ENCODE assay signal across 22 cellular contexts in genomic region chr16:85989376-85989775, GRCh38.
DNase-seq lines count a peak whose midpoint lies in the region; ATAC-seq, FAIRE-seq and TF ChIP-seq lines count a peak whose summit lies in the region.
"Had no signal": no experiment of that assay in that cellular context is flagged by ENCODE, and none has a peak within 500 bp of the region (broad histone marks: within the 10 kb centered on the region; RNA-seq: fewer than 3 reads in every experiment).

No MANE protein-coding gene starts in this region.

- H3K36me3 Mint-ChIP-seq in activated T-cell treated with anti-CD3 and anti-CD28 coated beads, Interleukin-2, amount 50 U/mL, for 24 hours (ENCODE audit: low read depth), result no peaks in the 10 kb centered on the region
- H3K36me3 Mint-ChIP-seq in activated T-helper 2 cell treated with anti-CD3 and anti-CD28 coated beads, Interferon-gamma antibody, Interleukin-2, Interleukin-4, amounts not matched to agents 10 μg/mL and 5 μg/mL and 100 μg/mL, durations not matched to agents 14 hours and 24 hours and 36 hours (ENCODE audit: low read depth), result no peaks in the 10 kb centered on the region

- H3K4me1 Mint-ChIP-seq in activated T-cell treated with anti-CD3 and anti-CD28 coated beads, Interleukin-2, amount 50 U/mL, for 24 hours (ENCODE audit: low read depth), result peaks cover 90% of the 10 kb centered on the region
- peaks cover 50% of the 10 kb centered on the region for H3K4me1 Mint-ChIP-seq in activated T-helper 2 cell treated with anti-CD3 and anti-CD28 coated beads, Interferon-gamma antibody, Interleukin-2, Interleukin-4, amounts not matched to agents 10 μg/mL and 5 μg/mL and 100 μg/mL, durations not matched to agents 14 hours and 24 hours and 36 hours (ENCODE audit: low read depth)

- in situ Hi-C loops in ACHN (cut with HindIII; ENCODE audit: low pct_ligation_motif_present, low pct_unique_long_range_greater_than_20kb, low sequenced_read_pairs), result no loop called here

- ATAC-seq in sciatic nerve, result no peak
- no peak for ATAC-seq in HG03025 (IDR thresholded peaks at IDR 0.05; ENCODE audit: low FRiP score, unreplicated experiment)
- ATAC-seq: right lobe of liver had no signal

- intact Hi-C loops in activated T-helper 2 cell treated with anti-CD3 and anti-CD28 coated beads, Interferon-gamma antibody, Interleukin-2, Interleukin-4, amounts not matched to agents 10 μg/mL and 5 μg/mL and 100 μg/mL, durations not matched to agents 14 hours and 24 hours and 36 hours (cut with micrococcal nuclease), result loop anchor here (2.0 to 5.0 kb wide), 2 partner anchors 27 to 102 kb away; no protein-coding TSS in a partner anchor
- intact Hi-C loops in sciatic nerve (cut with DNase I), result no loop called here

- H3K27ac Mint-ChIP-seq in activated T-cell treated with anti-CD3 and anti-CD28 coated beads, Interleukin-2, amount 50 U/mL, for 24 hours, result peak overlapping the region; percentile 93
- H3K27ac Mint-ChIP-seq in activated T-helper 2 cell treated with anti-CD3 and anti-CD28 coated beads, Interferon-gamma antibody, Interleukin-2, Interleukin-4, amounts not matched to agents 10 μg/mL and 5 μg/mL and 100 μg/mL, durations not matched to agents 14 hours and 24 hours and 36 hours, result peak overlapping the region; percentile 76

- H3K4me3 ChIP-seq in GM12864 (ENCODE audit: low read depth, low read length), result peak overlapping the region; percentile 5; the same call in 1 of the 2 replicates
- H3K4me3 ChIP-seq: right lobe of liver, SK-N-MC, upper lobe of left lung had no signal

- no peak for TF ChIP-seq CTCF in GM12864 (IDR thresholded peaks at IDR 0.05; ENCODE audit: low read depth, low read length, missing control alignments)

- no peaks in the 10 kb centered on the region for H3K9me3 Mint-ChIP-seq in activated T-cell treated with anti-CD3 and anti-CD28 coated beads, Interleukin-2, amount 50 U/mL, for 24 hours
- H3K9me3 Mint-ChIP-seq in activated T-helper 2 cell treated with anti-CD3 and anti-CD28 coated beads, Interferon-gamma antibody, Interleukin-2, Interleukin-4, amounts not matched to agents 10 μg/mL and 5 μg/mL and 100 μg/mL, durations not matched to agents 14 hours and 24 hours and 36 hours, result no peaks in the 10 kb centered on the region

- no peak for FAIRE-seq in urothelium cell line (lab: Jason Lieb, UNC)
- FAIRE-seq: keratinocyte had no signal

- peak overlapping the region; percentile 58 for H3K4me3 Mint-ChIP-seq in activated T-cell treated with anti-CD3 and anti-CD28 coated beads, Interleukin-2, amount 50 U/mL, for 24 hours
- H3K4me3 Mint-ChIP-seq in activated T-helper 2 cell treated with anti-CD3 and anti-CD28 coated beads, Interferon-gamma antibody, Interleukin-2, Interleukin-4, amounts not matched to agents 10 μg/mL and 5 μg/mL and 100 μg/mL, durations not matched to agents 14 hours and 24 hours and 36 hours (ENCODE audit: low read depth), result no peak overlapping the region

- DNase-seq in activated T-cell treated with anti-CD3 and anti-CD28 coated beads, Interleukin-2, amount 50 U/mL, for 24 hours, result no peak
- DNase-seq in activated T-cell treated with anti-CD3 and anti-CD28 coated beads for 4 hours, result no peak
- no peak for DNase-seq in GM12864 (ENCODE audit: low read depth)
- no peak for DNase-seq in activated T-helper 2 cell treated with anti-CD3 and anti-CD28 coated beads, Interferon-gamma antibody, Interleukin-2, Interleukin-4, amounts not matched to agents 10 μg/mL and 5 μg/mL and 100 μg/mL, durations not matched to agents 14 hours and 24 hours and 36 hours (ENCODE audit: low spot score)
- peak; percentile 31 for DNase-seq in sciatic nerve (ENCODE audit: low spot score)
- DNase-seq in urothelium cell line (ENCODE audit: low spot score), result no peak
- DNase-seq in ACHN, result no peak
- DNase-seq: activated CD4-positive, alpha-beta T cell treated with anti-CD3 and anti-CD28 coated beads, Interleukin-2, amount 50 U/mL, for 1 hour; C1 segment of cervical spinal cord; Caco-2; DMS79 treated with DMSO at 0.1 percent for 48 hours; NCI-H1092; NCI-H1930; NCI-H2227 treated with DMSO at 0.1 percent for 48 hours; NCI-H748 treated with DMSO at 0.1 percent for 48 hours; RPMI8226; substantia nigra; upper lobe of left lung had no signal

- peaks cover 2% of the 10 kb centered on the region for H3K27me3 Mint-ChIP-seq in activated T-cell treated with anti-CD3 and anti-CD28 coated beads, Interleukin-2, amount 50 U/mL, for 24 hours
- no peaks in the 10 kb centered on the region for H3K27me3 Mint-ChIP-seq in activated T-helper 2 cell treated with anti-CD3 and anti-CD28 coated beads, Interferon-gamma antibody, Interleukin-2, Interleukin-4, amounts not matched to agents 10 μg/mL and 5 μg/mL and 100 μg/mL, durations not matched to agents 14 hours and 24 hours and 36 hours (ENCODE audit: low read depth)
